8 cellular contexts compared by ENCODE assay signal in the genomic region with DNA sequence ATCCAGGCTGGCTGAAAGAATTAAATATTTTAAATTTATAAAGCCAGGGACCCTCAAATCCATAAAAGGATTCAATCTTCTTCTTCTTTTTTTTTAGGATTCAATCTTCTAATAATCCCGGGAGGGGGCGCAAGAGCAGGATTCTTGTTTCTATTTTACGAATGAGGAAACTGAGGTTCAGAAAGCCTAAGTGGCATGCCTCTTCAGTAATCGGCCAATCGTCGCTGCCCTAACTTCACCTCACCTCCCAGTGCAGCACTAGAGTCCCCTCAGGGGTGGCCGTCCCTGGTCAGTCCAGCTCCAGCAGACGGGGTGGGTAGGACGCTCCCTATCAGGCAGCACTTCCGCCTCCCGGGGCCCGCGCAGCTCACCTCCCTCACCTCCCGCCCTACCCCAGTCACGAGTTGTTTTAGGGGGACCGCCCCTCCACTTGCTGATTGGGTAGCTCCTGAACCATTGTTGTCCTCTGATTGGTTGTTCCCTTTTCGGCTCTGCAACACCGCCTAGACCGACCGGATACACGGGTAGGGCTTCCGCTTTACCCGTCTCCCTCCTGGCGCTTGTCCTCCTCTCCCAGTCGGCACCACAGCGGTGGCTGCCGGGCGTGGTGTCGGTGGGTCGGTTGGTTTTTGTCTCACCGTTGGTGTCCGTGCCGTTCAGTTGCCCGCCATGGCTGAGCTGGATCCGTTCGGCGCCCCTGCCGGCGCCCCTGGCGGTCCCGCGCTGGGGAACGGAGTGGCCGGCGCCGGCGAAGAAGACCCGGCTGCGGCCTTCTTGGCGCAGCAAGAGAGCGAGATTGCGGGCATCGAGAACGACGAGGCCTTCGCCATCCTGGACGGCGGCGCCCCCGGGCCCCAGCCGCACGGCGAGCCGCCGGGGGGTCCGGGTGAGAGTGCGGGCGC. TPM values are rescaled to one million over a fixed set of nuclear protein-coding genes. Genes with fewer than 3 reads are reported as not detected.
DNase-seq lines count a peak whose midpoint lies in the region; ATAC-seq, FAIRE-seq and TF ChIP-seq lines count a peak whose summit lies in the region.

A gene with protein sequence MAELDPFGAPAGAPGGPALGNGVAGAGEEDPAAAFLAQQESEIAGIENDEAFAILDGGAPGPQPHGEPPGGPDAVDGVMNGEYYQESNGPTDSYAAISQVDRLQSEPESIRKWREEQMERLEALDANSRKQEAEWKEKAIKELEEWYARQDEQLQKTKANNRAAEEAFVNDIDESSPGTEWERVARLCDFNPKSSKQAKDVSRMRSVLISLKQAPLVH (plus strand): TSS at position 534 of the 902 bp plus-strand sequence. CDS start 136 bp downstream, at position 670.

- peak within 1 kb of the TSS; percentile 95 for H3K27ac ChIP-seq in BLaER1

- H3K36me3 ChIP-seq in BLaER1: peaks cover 16% of the 10 kb centered on the region
- no peaks in the 10 kb centered on the region for H3K36me3 ChIP-seq in kidney epithelial cell (ENCODE audit: control insufficient read depth, insufficient read depth, low read length)

- DNase-seq in GM19239 (ENCODE audit: insufficient read length, low spot score) (peak; percentile 97), NCI-H524 (lab: John Stamatoyannopoulos, UW) (peak; percentile 98), choroid plexus epithelial cell (ENCODE audit: low read depth) (peak; percentile 99), kidney epithelial cell (ENCODE audit: low read depth) (peak; percentile 95)
- peak; percentile 96 for DNase-seq in activated CD4-positive, alpha-beta T cell treated with anti-CD3 and anti-CD28 coated beads for 36 hours
- DNase-seq in stimulated activated CD4-positive, alpha-beta T cell treated with anti-CD3 and anti-CD28 coated beads, Interleukin-15, amount 100 ng/mL, for 48 hours (ENCODE audit: low read depth in 2 of 2): peak; percentile 92 to 94

- H3K4me2 ChIP-seq in BLaER1: peak within 1 kb of the TSS; percentile 100

- H3K9me3 ChIP-seq in BLaER1: no peaks in the 10 kb centered on the region

- peaks cover 29% of the 10 kb centered on the region for H3K36me3 Mint-ChIP-seq in activated CD4-positive, alpha-beta T cell treated with anti-CD3 and anti-CD28 coated beads for 36 hours (ENCODE audit: low read depth)

- H4K20me1 ChIP-seq in BLaER1: peaks cover 48% of the 10 kb centered on the region

- intact Hi-C loops in activated CD4-positive, alpha-beta T cell treated with anti-CD3 and anti-CD28 coated beads for 36 hours (cut with DNase I, micrococcal nuclease): loop anchor here (1.0 to 10.0 kb wide), 15 partner anchors 16 to 1294 kb away; a partner anchor contains a TSS

- peak; percentile 97 for FAIRE-seq in GM19239 (lab: Jason Lieb, UNC)

- peaks cover 45% of the 10 kb centered on the region for H3K4me1 Mint-ChIP-seq in activated CD4-positive, alpha-beta T cell treated with anti-CD3 and anti-CD28 coated beads for 36 hours

- peak within 1 kb of the TSS; percentile 95 for H3K4me3 Mint-ChIP-seq in activated CD4-positive, alpha-beta T cell treated with anti-CD3 and anti-CD28 coated beads for 36 hours

- POLR2A ChIA-PET in activated CD4-positive, alpha-beta T cell treated with anti-CD3 and anti-CD28 coated beads for 36 hours (lab: Charles Lee): interaction anchor here (0.6 to 1.9 kb wide), 11 partner anchors 12 to 1735 kb away, joined by 3 to 8 read pairs (median 3); a partner anchor contains a TSS

- no peaks in the 10 kb centered on the region for H3K9me3 Mint-ChIP-seq in activated CD4-positive, alpha-beta T cell treated with anti-CD3 and anti-CD28 coated beads for 36 hours (ENCODE audit: low read depth)

- H3K27me3 Mint-ChIP-seq in activated CD4-positive, alpha-beta T cell treated with anti-CD3 and anti-CD28 coated beads for 36 hours: no peaks in the 10 kb centered on the region

- H3K27ac Mint-ChIP-seq in activated CD4-positive, alpha-beta T cell treated with anti-CD3 and anti-CD28 coated beads for 36 hours: peak within 1 kb of the TSS; percentile 88

- H3K4me3 ChIP-seq in BLaER1: peak within 1 kb of the TSS; percentile 90
- H3K4me3 ChIP-seq in choroid plexus epithelial cell (ENCODE audit: low read depth, low read length): peak within 1 kb of the TSS; percentile 78
- peak within 1 kb of the TSS; percentile 90 for H3K4me3 ChIP-seq in kidney epithelial cell (ENCODE audit: low read depth, low read length)

- peak; percentile 92 for ATAC-seq in HG03457 (IDR thresholded peaks at IDR 0.05; ENCODE audit: unreplicated experiment)
- peak; percentile 99 for ATAC-seq in activated CD4-positive, alpha-beta T cell treated with anti-CD3 and anti-CD28 coated beads for 36 hours

- CTCF ChIA-PET in activated CD4-positive, alpha-beta T cell treated with anti-CD3 and anti-CD28 coated beads for 36 hours (lab: Charles Lee): interaction anchor here (0.5 to 5.2 kb wide), 45 partner anchors 9 to 1181 kb away, joined by 3 to 38 read pairs (median 4); a partner anchor contains a TSS

- TF ChIP-seq CTCF in choroid plexus epithelial cell (conservative IDR thresholded peaks at IDR 0.05; ENCODE audit: low read depth, low read length) (peak; percentile 59), kidney epithelial cell (IDR thresholded peaks at IDR 0.05; ENCODE audit: insufficient read depth, low read length, poor library complexity, severe bottlenecking) (peak; percentile 61)

- H3K27me3 ChIP-seq in BLaER1 (no peaks in the 10 kb centered on the region), kidney epithelial cell (ENCODE audit: control insufficient read depth, insufficient read depth, low read length) (no peaks in the 10 kb centered on the region)

- H3K4me1 ChIP-seq in BLaER1: peaks cover 55% of the 10 kb centered on the region

- peak within 1 kb of the TSS; percentile 95 for H3K9ac ChIP-seq in BLaER1

RNA-seq across cellular contexts. Expression of the gene that starts here (rescaled TPM):
- 100 to 1,000 TPM; 123 to 133 TPM for total RNA-seq in activated CD4-positive, alpha-beta T cell treated with anti-CD3 and anti-CD28 coated beads for 36 hours
- total RNA-seq in kidney epithelial cell: 482 and 576 TPM in 2 replicates

Comparison
In these comparisons a context has a peak if more than half of its experiments do, and no peak if none do; other contexts are left out.
1. Peak in every context shown above with its lines: DNase-seq, ATAC-seq, H3K4me3 ChIP-seq and H3K27ac ChIP-seq.